Comparison of ENCODE assay signal across 13 cellular contexts in genomic region chr21:45420061-45420521, GRCh38. TPM values are rescaled to one million over a fixed set of nuclear protein-coding genes. Genes with fewer than 3 reads are reported as not detected.
A peak's percentile ranks its signal among the peaks of the same experiment; 100 is the strongest.
DNase-seq lines count a peak whose midpoint lies in the region; ATAC-seq, FAIRE-seq and TF ChIP-seq lines count a peak whose summit lies in the region.
"Had no signal": no experiment of that assay in that cellular context is flagged by ENCODE, and none has a peak within 500 bp of the region (broad histone marks: within the 10 kb centered on the region; RNA-seq: fewer than 3 reads in every experiment).

No MANE protein-coding gene starts in this region.

- peaks cover 51% of the 10 kb centered on the region for H3K4me1 Mint-ChIP-seq in brain
- H3K4me1 Mint-ChIP-seq in activated T-cell treated with anti-CD3 and anti-CD28 coated beads, Interleukin-2, amount 50 U/mL, for 24 hours (ENCODE audit: low read depth), result no peaks in the 10 kb centered on the region
- peaks cover 3% of the 10 kb centered on the region for H3K4me1 Mint-ChIP-seq in CD8-positive, alpha-beta T cell (ENCODE audit: low read depth)

- H3K9me3 ChIP-seq in kidney (ENCODE audit: control insufficient read depth in 1 of 2, low read length in 2 of 2), result no peaks in the 10 kb centered on the region
- H3K9me3 ChIP-seq in sigmoid colon, result no peaks in the 10 kb centered on the region
- H3K9me3 ChIP-seq in CD8-positive, alpha-beta T cell (ENCODE audit: low read length), result no peaks in the 10 kb centered on the region

- H3K4me3 ChIP-seq in kidney (ENCODE audit: low read length in 2 of 2) (peak overlapping the region; percentile 29 to 48), sigmoid colon (no peak overlapping the region)
- no peak overlapping the region for H3K4me3 ChIP-seq in CD8-positive, alpha-beta T cell (ENCODE audit: low read depth, low read length)

- H3K36me3 ChIP-seq in kidney (ENCODE audit: control insufficient read depth in 1 of 2, insufficient read depth in 2 of 2, low read length in 2 of 2), result no peaks in the 10 kb centered on the region
- no peaks in the 10 kb centered on the region for H3K36me3 ChIP-seq in sigmoid colon
- H3K36me3 ChIP-seq in CD8-positive, alpha-beta T cell (ENCODE audit: insufficient read depth, low read length), result no peaks in the 10 kb centered on the region

- intact Hi-C loops in kidney (cut with DNase I), result no loop called here
- intact Hi-C loops in sigmoid colon (cut with DNase I), result no loop called here
- intact Hi-C loops in CD8-positive, alpha-beta T cell (cut with DNase I, micrococcal nuclease), result no loop called here

- TF ChIP-seq POLR2A in sigmoid colon (IDR thresholded peaks at IDR 0.05), result no peak

- CTCF ChIA-PET in CD8-positive, alpha-beta T cell (lab: Charles Lee), result no interaction called here

- FAIRE-seq in kidney (lab: Jason Lieb, UNC), result no peak
- FAIRE-seq: small intestine had no signal

- no peaks in the 10 kb centered on the region for H3K9me3 Mint-ChIP-seq in brain
- no peaks in the 10 kb centered on the region for H3K9me3 Mint-ChIP-seq in activated T-cell treated with anti-CD3 and anti-CD28 coated beads, Interleukin-2, amount 50 U/mL, for 24 hours
- H3K9me3 Mint-ChIP-seq in CD8-positive, alpha-beta T cell, result no peaks in the 10 kb centered on the region
- H3K9me3 Mint-ChIP-seq: activated T-cell treated with anti-CD3 and anti-CD28 coated beads, Interleukin-2, amount 50 U/mL, for 72 hours; natural killer cell treated with Interleukin-12 subunit alpha and Interleukin-12 subunit beta and Interleukin-15 and Interleukin-18, amount 100 ng/mL, for 72 hours had no signal

- 31 to 77% methylated on average over 26 of the region's 26 CpGs for WGBS in sigmoid colon, 2 donors

- peaks cover 3% of the 10 kb centered on the region for H3K27me3 Mint-ChIP-seq in brain
- H3K27me3 Mint-ChIP-seq in activated T-cell treated with anti-CD3 and anti-CD28 coated beads, Interleukin-2, amount 50 U/mL, for 24 hours, result no peaks in the 10 kb centered on the region
- peaks cover 10% of the 10 kb centered on the region for H3K27me3 Mint-ChIP-seq in CD8-positive, alpha-beta T cell (ENCODE audit: low read depth)

- peak overlapping the region; percentile 97 to 99 for H3K27ac ChIP-seq in kidney (ENCODE audit: low read depth in 2 of 2, low read length in 2 of 2)
- H3K27ac ChIP-seq in sigmoid colon, result peak overlapping the region in 3 of 4 donors; percentile 14 to 49 (median 34)
- no peak overlapping the region for H3K27ac ChIP-seq in CD8-positive, alpha-beta T cell (ENCODE audit: low read depth, low read length)

- no peak for ATAC-seq in CD8-positive, alpha-beta T cell
- ATAC-seq in GM21737 (IDR thresholded peaks at IDR 0.05; ENCODE audit: unreplicated experiment), result no peak
- ATAC-seq: activated T-cell treated with anti-CD3 and anti-CD28 coated beads, Interleukin-2, amount 50 U/mL, for 72 hours; natural killer cell treated with Interleukin-12 subunit alpha and Interleukin-12 subunit beta and Interleukin-15 and Interleukin-18, amount 100 ng/mL, for 72 hours had no signal

- POLR2A ChIA-PET in CD8-positive, alpha-beta T cell (lab: Charles Lee), result no interaction called here

- peaks cover 49 to 82% of the 10 kb centered on the region in 2 donors for H3K4me1 ChIP-seq in kidney (ENCODE audit: control insufficient read depth in 1 of 2, insufficient read depth in 1 of 2, low read depth in 1 of 2, low read length in 2 of 2)
- H3K4me1 ChIP-seq in sigmoid colon, result peaks cover 0 to 19% (median 0%) of the 10 kb centered on the region in 4 donors
- no peaks in the 10 kb centered on the region for H3K4me1 ChIP-seq in CD8-positive, alpha-beta T cell (ENCODE audit: insufficient read depth, low read length)

- H3K4me3 Mint-ChIP-seq in brain, result peak overlapping the region in 2 of 5 experiments; percentile 45 to 50
- no peak overlapping the region for H3K4me3 Mint-ChIP-seq in activated T-cell treated with anti-CD3 and anti-CD28 coated beads, Interleukin-2, amount 50 U/mL, for 24 hours
- no peak overlapping the region for H3K4me3 Mint-ChIP-seq in CD8-positive, alpha-beta T cell
- H3K4me3 Mint-ChIP-seq: activated T-cell treated with anti-CD3 and anti-CD28 coated beads, Interleukin-2, amount 50 U/mL, for 72 hours; natural killer cell treated with Interleukin-12 subunit alpha and Interleukin-12 subunit beta and Interleukin-15 and Interleukin-18, amount 100 ng/mL, for 72 hours had no signal

- DNase-seq in kidney (peak; percentile 81), sigmoid colon (peak; percentile 58), retina (no peak)
- DNase-seq in activated T-cell treated with anti-CD3 and anti-CD28 coated beads, Interleukin-2, amount 50 U/mL, for 24 hours, result no peak
- DNase-seq in CD8-positive, alpha-beta T cell, result no peak
- DNase-seq: activated CD4-positive, alpha-beta T cell treated with anti-CD3 and anti-CD28 coated beads, Interleukin-2, amount 50 U/mL, for 4 hours; activated T-cell treated with anti-CD3 and anti-CD28 coated beads, Interleukin-2, amount 50 U/mL, for 72 hours; NCI-H2029 had no signal

- TF ChIP-seq EP300 in Ishikawa (IDR thresholded peaks at IDR 0.05; ENCODE audit: borderline replicate concordance) (no peak), sigmoid colon (IDR thresholded peaks at IDR 0.05) (no peak)

- no peak for TF ChIP-seq RAD21 in Ishikawa (IDR thresholded peaks at IDR 0.05; ENCODE audit: low read depth)

- H3K9ac ChIP-seq in kidney (ENCODE audit: low read length in 2 of 2), result peak overlapping the region; percentile 52 to 76

- H3K27me3 ChIP-seq in sigmoid colon, result no peaks in the 10 kb centered on the region
- H3K27me3 ChIP-seq in CD8-positive, alpha-beta T cell (ENCODE audit: insufficient read depth, low read length), result no peaks in the 10 kb centered on the region

- H3K27ac Mint-ChIP-seq in brain, result peak overlapping the region in 3 of 5 experiments; percentile 71 to 87 (median 76)
- H3K27ac Mint-ChIP-seq in activated T-cell treated with anti-CD3 and anti-CD28 coated beads, Interleukin-2, amount 50 U/mL, for 24 hours, result no peak overlapping the region
- H3K27ac Mint-ChIP-seq in CD8-positive, alpha-beta T cell, result no peak overlapping the region
- H3K27ac Mint-ChIP-seq: activated T-cell treated with anti-CD3 and anti-CD28 coated beads, Interleukin-2, amount 50 U/mL, for 72 hours; natural killer cell treated with Interleukin-12 subunit alpha and Interleukin-12 subunit beta and Interleukin-15 and Interleukin-18, amount 100 ng/mL, for 72 hours had no signal

- no peaks in the 10 kb centered on the region for H3K36me3 Mint-ChIP-seq in brain
- H3K36me3 Mint-ChIP-seq in activated T-cell treated with anti-CD3 and anti-CD28 coated beads, Interleukin-2, amount 50 U/mL, for 24 hours (ENCODE audit: low read depth), result no peaks in the 10 kb centered on the region
- no peaks in the 10 kb centered on the region for H3K36me3 Mint-ChIP-seq in CD8-positive, alpha-beta T cell
- H3K36me3 Mint-ChIP-seq: natural killer cell treated with Interleukin-12 subunit alpha and Interleukin-12 subunit beta and Interleukin-15 and Interleukin-18, amount 100 ng/mL, for 72 hours had no signal

- TF ChIP-seq CTCF in brain (conservative IDR thresholded peaks at IDR 0.05), result no peak
- TF ChIP-seq CTCF in kidney (IDR thresholded peaks at IDR 0.05; ENCODE audit: borderline replicate concordance, extremely low read depth, insufficient read depth), result no peak
- no peak for TF ChIP-seq CTCF in sigmoid colon (IDR thresholded peaks at IDR 0.05)
- no peak for TF ChIP-seq CTCF in CD8-positive, alpha-beta T cell (IDR thresholded peaks at IDR 0.05)

TF ChIP-seq in Ishikawa, 13 proteins besides CTCF, POLR2A, EP300 and RAD21 (continues in another document):
- TF ChIP-seq TAF1 (IDR thresholded peaks at IDR 0.05; ENCODE audit: low read depth) (no peak), NFIC (IDR thresholded peaks at IDR 0.05) (no peak), USF1 (IDR thresholded peaks at IDR 0.05) (no peak), CREB1 (IDR thresholded peaks at IDR 0.05; ENCODE audit: low read depth) (peak; percentile 91), FOXM1 (IDR thresholded peaks at IDR 0.05; ENCODE audit: borderline replicate concordance, low read depth) (no peak), MAX (IDR thresholded peaks at IDR 0.05) (no peak)

RNA-seq across cellular contexts. Expression of gene COL18A1, which starts 15.1 kb away (rescaled TPM):
- polyA plus RNA-seq in brain (ENCODE audit: insufficient read depth, low read depth, low replicate concordance) (31.5 TPM), kidney (ENCODE audit: insufficient read depth, low read depth, low replicate concordance) (150 TPM), sigmoid colon (10 to 100 TPM in 1 of 3 donors, 1 to 10 TPM in 2; 4.4 to 34.8 (median 5.4) TPM)
- total RNA-seq in kidney (316 TPM), sigmoid colon (100 to 1,000 TPM in 3 of 4 donors, 10 to 100 TPM in 1; 39.7 to 197 (median 103) TPM)
- total RNA-seq in CD8-positive, alpha-beta T cell, result 10 to 100 TPM; 60.7 to 65.3 TPM

Comparison
In these comparisons a context has a peak if more than half of its experiments do, and no peak if none do; other contexts are left out.
1. H3K27ac Mint-ChIP-seq: peak in brain (3 of 5); none in activated T-cell treated with anti-CD3 and anti-CD28 coated beads, Interleukin-2, amount 50 U/mL, for 24 hours (single experiment) and CD8-positive, alpha-beta T cell (single experiment).
2. DNase-seq: peak in kidney (single experiment) and sigmoid colon (single experiment); none in activated T-cell treated with anti-CD3 and anti-CD28 coated beads, Interleukin-2, amount 50 U/mL, for 24 hours (single experiment), CD8-positive, alpha-beta T cell (0 of 7) and retina (single experiment).
3. H3K4me3 ChIP-seq: peak in kidney (2 of 2); none in sigmoid colon (0 of 4) and CD8-positive, alpha-beta T cell (single experiment).